Comparison of ENCODE assay signal across 26 cellular contexts in the genomic region with DNA sequence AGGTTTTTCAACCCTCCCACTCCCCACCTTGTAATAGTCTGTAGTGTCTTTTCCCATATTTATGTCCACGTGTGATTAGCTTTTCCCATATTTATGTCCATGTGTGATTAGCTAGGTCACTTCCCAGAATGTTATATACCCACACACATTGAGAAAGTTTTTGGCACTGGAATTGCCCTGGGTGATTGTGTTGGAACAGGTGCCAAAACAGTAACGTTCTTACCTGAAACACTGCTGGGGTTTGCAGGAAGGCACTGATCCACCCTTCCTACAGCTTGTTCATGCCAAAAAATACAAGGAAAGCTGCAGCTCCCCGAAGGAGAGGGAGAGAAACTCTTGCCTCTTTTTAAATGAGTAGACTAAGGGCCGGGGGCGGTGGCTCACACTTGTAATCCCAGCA.
"Had no signal": no experiment of that assay in that cellular context is flagged by ENCODE, and none has a peak within 500 bp of the region (broad histone marks: within the 10 kb centered on the region; RNA-seq: fewer than 3 reads in every experiment).

No MANE protein-coding gene starts in this region.

- H3K79me2 ChIP-seq: hepatocyte had no signal

- H3K36me3 Mint-ChIP-seq: mesothelial cell of epicardium; naive thymus-derived CD4-positive, alpha-beta T cell; natural killer cell treated with Interleukin-12 subunit alpha and Interleukin-12 subunit beta and Interleukin-15 and Interleukin-18, amount 100 ng/mL, for 72 hours; stimulated activated memory B cell treated with anti-CD40 and anti-IgM and Interleukin-4, amounts not matched to agents 10 μg/mL and 1 μg/mL and 100 μg/mL, for 72 hours; type B pancreatic cell had no signal

- H3K9me3 Mint-ChIP-seq: mesothelial cell of epicardium; naive thymus-derived CD4-positive, alpha-beta T cell; natural killer cell treated with Interleukin-12 subunit alpha and Interleukin-12 subunit beta and Interleukin-15 and Interleukin-18, amount 100 ng/mL, for 72 hours; stimulated activated memory B cell treated with anti-CD40 and anti-IgM and Interleukin-4, amounts not matched to agents 10 μg/mL and 1 μg/mL and 100 μg/mL, for 72 hours; stimulated activated naive CD8-positive, alpha-beta T cell treated with anti-CD3 and anti-CD28 coated beads, Interleukin-15, amount 100 ng/mL, for 72 hours; type B pancreatic cell had no signal

- DNase-seq: islet precursor cell; left ventricle myocardium superior; lower lobe of right lung; mesendoderm; naive thymus-derived CD4-positive, alpha-beta T cell; nucleus accumbens; pancreas; posterior cingulate gyrus; right lobe of liver; stimulated activated CD4-positive, alpha-beta T cell treated with anti-CD3 and anti-CD28 coated beads, Interleukin-1b, Interleukin-23, amount 100 ng/mL, for 48 hours; stimulated activated CD4-positive, alpha-beta T cell treated with anti-CD3 and anti-CD28 coated beads, Interleukin-2, amount 100 ng/mL, for 48 hours; stimulated activated CD4-positive, alpha-beta T cell treated with anti-CD3 and anti-CD28 coated beads, Interleukin-4, amount 100 ng/mL, for 4 hours; stimulated activated CD8-positive, alpha-beta memory T cell treated with anti-CD3 and anti-CD28 coated beads, Interleukin-4, amount 100 ng/mL, for 48 hours; stimulated activated naive CD4-positive, alpha-beta T cell treated with Interleukin-2 at 50 U/mL for 16 hours; stimulated activated naive CD8-positive, alpha-beta T cell treated with anti-CD3 and anti-CD28 coated beads, Interleukin-15, amount 100 ng/mL, for 72 hours; substantia nigra; uterus had no signal

- H3K27ac ChIP-seq: hepatocyte, lower lobe of right lung, pancreas, right atrium auricular region, right lobe of liver, tibial nerve, uterus had no signal

- H3K9me3 ChIP-seq: lower lobe of right lung, pancreas, right atrium auricular region, right lobe of liver, tibial nerve, uterus had no signal

- H3K27ac Mint-ChIP-seq: mesothelial cell of epicardium; naive thymus-derived CD4-positive, alpha-beta T cell; natural killer cell treated with Interleukin-12 subunit alpha and Interleukin-12 subunit beta and Interleukin-15 and Interleukin-18, amount 100 ng/mL, for 72 hours; stimulated activated memory B cell treated with anti-CD40 and anti-IgM and Interleukin-4, amounts not matched to agents 10 μg/mL and 1 μg/mL and 100 μg/mL, for 72 hours; stimulated activated naive CD8-positive, alpha-beta T cell treated with anti-CD3 and anti-CD28 coated beads, Interleukin-15, amount 100 ng/mL, for 72 hours; type B pancreatic cell had no signal

- H3K4me3 Mint-ChIP-seq: mesothelial cell of epicardium; naive thymus-derived CD4-positive, alpha-beta T cell; natural killer cell treated with Interleukin-12 subunit alpha and Interleukin-12 subunit beta and Interleukin-15 and Interleukin-18, amount 100 ng/mL, for 72 hours; stimulated activated memory B cell treated with anti-CD40 and anti-IgM and Interleukin-4, amounts not matched to agents 10 μg/mL and 1 μg/mL and 100 μg/mL, for 72 hours; stimulated activated naive CD8-positive, alpha-beta T cell treated with anti-CD3 and anti-CD28 coated beads, Interleukin-15, amount 100 ng/mL, for 72 hours; type B pancreatic cell had no signal

- H3K4me3 ChIP-seq: hepatocyte, lower lobe of right lung, pancreas, right atrium auricular region, right lobe of liver, smooth muscle cell, tibial nerve, uterus had no signal

- ATAC-seq: left lobe of liver; left ventricle myocardium superior; lower lobe of right lung; naive thymus-derived CD4-positive, alpha-beta T cell; natural killer cell treated with Interleukin-12 subunit alpha and Interleukin-12 subunit beta and Interleukin-15 and Interleukin-18, amount 100 ng/mL, for 72 hours; pancreas; stimulated activated memory B cell treated with anti-CD40 and anti-IgM and Interleukin-4, amounts not matched to agents 10 μg/mL and 1 μg/mL and 100 μg/mL, for 72 hours; stimulated activated naive CD8-positive, alpha-beta T cell treated with anti-CD3 and anti-CD28 coated beads, Interleukin-15, amount 100 ng/mL, for 72 hours had no signal

- H3K4me2 ChIP-seq: hepatocyte, smooth muscle cell had no signal

- H2AFZ ChIP-seq: hepatocyte had no signal

- H3K27me3 Mint-ChIP-seq: natural killer cell treated with Interleukin-12 subunit alpha and Interleukin-12 subunit beta and Interleukin-15 and Interleukin-18, amount 100 ng/mL, for 72 hours; stimulated activated memory B cell treated with anti-CD40 and anti-IgM and Interleukin-4, amounts not matched to agents 10 μg/mL and 1 μg/mL and 100 μg/mL, for 72 hours; type B pancreatic cell had no signal

- H3K4me1 ChIP-seq: right atrium auricular region, uterus had no signal

- H3K4me1 Mint-ChIP-seq: naive thymus-derived CD4-positive, alpha-beta T cell; stimulated activated memory B cell treated with anti-CD40 and anti-IgM and Interleukin-4, amounts not matched to agents 10 μg/mL and 1 μg/mL and 100 μg/mL, for 72 hours; stimulated activated naive CD8-positive, alpha-beta T cell treated with anti-CD3 and anti-CD28 coated beads, Interleukin-15, amount 100 ng/mL, for 72 hours had no signal

- H3K27me3 ChIP-seq: hepatocyte, pancreas, right atrium auricular region, right lobe of liver, tibial nerve, uterus had no signal

- H3K36me3 ChIP-seq: lower lobe of right lung, pancreas, right atrium auricular region, right lobe of liver, tibial nerve, uterus had no signal
